ENCODE assay signal across 12 cellular contexts in genomic region chr12:111424793-111425251, GRCh38. TPM values are rescaled to one million over a fixed set of nuclear protein-coding genes. Genes with fewer than 3 reads are reported as not detected.
A peak's percentile ranks its signal among the peaks of the same experiment; 100 is the strongest.
DNase-seq lines count a peak whose midpoint lies in the region; ATAC-seq and TF ChIP-seq lines count a peak whose summit lies in the region.
"Had no signal": no experiment of that assay in that cellular context is flagged by ENCODE, and none has a peak within 500 bp of the region (broad histone marks: within the 10 kb centered on the region; RNA-seq: fewer than 3 reads in every experiment).

No MANE protein-coding gene starts in this region.

- intact Hi-C loops in Panc1 (cut with micrococcal nuclease; ENCODE audit: unreplicated experiment) (no loop called here), Right ventricle myocardium superior (cut with DNase I) (no loop called here)

- no peak for TF ChIP-seq CTCF in Panc1 (IDR thresholded peaks at IDR 0.05)

- no peak overlapping the region for H3K23ac ChIP-seq in trophoblast cell (ENCODE audit: low read length)

- H3K27ac ChIP-seq in Panc1 (ENCODE audit: low read length), result peak overlapping the region; percentile 72; the same call in 1 of the 2 replicates
- no peak overlapping the region for H3K27ac ChIP-seq in trophoblast cell (ENCODE audit: low read depth, low read length)

- H3K18ac ChIP-seq in trophoblast cell (ENCODE audit: low read length), result peak overlapping the region; percentile 12

- DNase-seq in NCI-H2196 (lab: John Stamatoyannopoulos, UW; ENCODE audit: unreplicated experiment), result peak; percentile 6
- no peak for DNase-seq in NCI-H2196 treated with DMSO at 0.1 percent for 48 hours (lab: John Stamatoyannopoulos, UW; ENCODE audit: unreplicated experiment)
- DNase-seq in Panc1 (ENCODE audit: low read depth, low spot score), result no peak
- DNase-seq in Right ventricle myocardium superior, result no peak
- DNase-seq in trophoblast cell, result no peak
- DNase-seq in GM19238 (ENCODE audit: insufficient read length, low spot score), result no peak
- no peak for DNase-seq in activated effector memory CD4-positive, alpha-beta T cell treated with Interleukin-2 at 50 U/mL for 16 hours
- no peak for DNase-seq in DMS 273 (lab: John Stamatoyannopoulos, UW; ENCODE audit: unreplicated experiment)
- DNase-seq: 8988T; central memory CD4-positive, alpha-beta T cell; Karpas-422; NCI-H524 had no signal

- no TSS peak for BruUV-seq in Panc1 (replicated peaks; lab: Mats Ljungman, UMichigan)

- no peak overlapping the region for H3K9ac ChIP-seq in trophoblast cell (ENCODE audit: low read length)

- no peak overlapping the region for H2BK120ac ChIP-seq in trophoblast cell (ENCODE audit: insufficient read depth, low read length, poor library complexity)

- H4K8ac ChIP-seq in trophoblast cell (ENCODE audit: low read depth, low read length), result no peak overlapping the region

- ATAC-seq in Panc1 (peak; percentile 25; the same call in 1 of the 2 replicates), Right ventricle myocardium superior (ENCODE audit: poor library complexity) (peak; percentile 29)

- no peak overlapping the region for H2AK5ac ChIP-seq in trophoblast cell (ENCODE audit: low read length)

- H4K12ac ChIP-seq in trophoblast cell (ENCODE audit: low read depth, low read length), result no peak overlapping the region

- no peak overlapping the region for H3K4ac ChIP-seq in trophoblast cell (ENCODE audit: low read depth, low read length)

- H2AFZ ChIP-seq in trophoblast cell (ENCODE audit: insufficient read depth, low read length, poor library complexity), result peak overlapping the region; percentile 19

- H3K36me3 ChIP-seq in Panc1 (ENCODE audit: control insufficient read depth, insufficient read depth, low read length) (no peaks in the 10 kb centered on the region), trophoblast cell (ENCODE audit: control insufficient read depth in 1 of 2, insufficient read depth in 2 of 2, low read length in 2 of 2) (no peaks in the 10 kb centered on the region)

- no peak overlapping the region for H4K91ac ChIP-seq in trophoblast cell (ENCODE audit: low read depth, low read length)

- H3K27me3 ChIP-seq in Panc1 (ENCODE audit: control insufficient read depth, insufficient read depth, low read length) (no peaks in the 10 kb centered on the region), trophoblast cell (ENCODE audit: insufficient read depth, low read length) (no peaks in the 10 kb centered on the region)

- H3K9me3 ChIP-seq in Panc1 (ENCODE audit: control insufficient read depth, insufficient read depth, low read depth, low read length) (no peaks in the 10 kb centered on the region), trophoblast cell (ENCODE audit: insufficient read depth, low read depth, low read length) (no peaks in the 10 kb centered on the region)

- POLR2A ChIA-PET in Panc1 (lab: Charles Lee), result no interaction called here

- H3K79me1 ChIP-seq in trophoblast cell (ENCODE audit: low read length), result peaks cover 3% of the 10 kb centered on the region

- in situ Hi-C loops in Panc1 (cut with HindIII; ENCODE audit: low pct_unique_long_range_greater_than_20kb, low sequenced_read_pairs), result no loop called here

- no peaks in the 10 kb centered on the region for H3K79me2 ChIP-seq in trophoblast cell (ENCODE audit: control insufficient read depth, insufficient read depth, low read length, poor library complexity)

- no CpG with 5 or more reads among the region's 6 CpGs for WGBS in trophoblast cell (ENCODE audit: extremely low coverage, insufficient coverage, insufficient read length)

- H2BK12ac ChIP-seq in trophoblast cell (ENCODE audit: low read length), result no peak overlapping the region

- no peak overlapping the region for H2BK5ac ChIP-seq in trophoblast cell (ENCODE audit: low read depth, low read length, poor library complexity)

- H3K4me1 ChIP-seq in Panc1 (ENCODE audit: control insufficient read depth, insufficient read depth, low read length) (peaks cover 42% of the 10 kb centered on the region), trophoblast cell (ENCODE audit: control insufficient read depth in 1 of 2, insufficient read depth in 2 of 2, low read length in 2 of 2) (peaks cover 13 to 19% of the 10 kb centered on the region in 2 experiments)

- H3K4me3 ChIP-seq in Panc1 (ENCODE audit: low read depth in 2 of 2, low read length in 2 of 2) (no peak overlapping the region), trophoblast cell (ENCODE audit: low read depth, low read length) (no peak overlapping the region)

- H3K4me2 ChIP-seq in trophoblast cell (ENCODE audit: low read length), result no peak overlapping the region

- CTCF ChIA-PET in Panc1 (lab: Charles Lee), result interaction anchor here (0.5 to 0.6 kb wide), 2 partner anchors 106 to 112 kb away, joined by 4 to 8 read pairs; no protein-coding TSS in a partner anchor

- H3K14ac ChIP-seq in trophoblast cell (ENCODE audit: low read length), result no peak overlapping the region

RNA-seq across cellular contexts. Expression of gene SH2B3, which starts 19.1 kb away (rescaled TPM):
- total RNA-seq in Panc1 (2021; ENCODE audit: unreplicated experiment), result 39.6 TPM
- polyA plus RNA-seq in Panc1 (2012; ENCODE audit: insufficient read length), result 25.5 TPM
- 42.8 TPM for total RNA-seq in Right ventricle myocardium superior
- 5.1 and 5.4 TPM in 2 replicates for polyA plus RNA-seq in trophoblast cell (2013)

RNA-seq across cellular contexts. Expression of gene PHETA1, which starts 55.9 kb away (rescaled TPM):
- total RNA-seq in Panc1 (2021; ENCODE audit: unreplicated experiment) (16.3 TPM), Right ventricle myocardium superior (35.1 TPM)
- polyA plus RNA-seq in Panc1 (2012; ENCODE audit: insufficient read length), result 15.3 TPM
- polyA plus RNA-seq in trophoblast cell (2013), result 7.2 and 7.5 TPM in 2 replicates
